In the genomic region with DNA sequence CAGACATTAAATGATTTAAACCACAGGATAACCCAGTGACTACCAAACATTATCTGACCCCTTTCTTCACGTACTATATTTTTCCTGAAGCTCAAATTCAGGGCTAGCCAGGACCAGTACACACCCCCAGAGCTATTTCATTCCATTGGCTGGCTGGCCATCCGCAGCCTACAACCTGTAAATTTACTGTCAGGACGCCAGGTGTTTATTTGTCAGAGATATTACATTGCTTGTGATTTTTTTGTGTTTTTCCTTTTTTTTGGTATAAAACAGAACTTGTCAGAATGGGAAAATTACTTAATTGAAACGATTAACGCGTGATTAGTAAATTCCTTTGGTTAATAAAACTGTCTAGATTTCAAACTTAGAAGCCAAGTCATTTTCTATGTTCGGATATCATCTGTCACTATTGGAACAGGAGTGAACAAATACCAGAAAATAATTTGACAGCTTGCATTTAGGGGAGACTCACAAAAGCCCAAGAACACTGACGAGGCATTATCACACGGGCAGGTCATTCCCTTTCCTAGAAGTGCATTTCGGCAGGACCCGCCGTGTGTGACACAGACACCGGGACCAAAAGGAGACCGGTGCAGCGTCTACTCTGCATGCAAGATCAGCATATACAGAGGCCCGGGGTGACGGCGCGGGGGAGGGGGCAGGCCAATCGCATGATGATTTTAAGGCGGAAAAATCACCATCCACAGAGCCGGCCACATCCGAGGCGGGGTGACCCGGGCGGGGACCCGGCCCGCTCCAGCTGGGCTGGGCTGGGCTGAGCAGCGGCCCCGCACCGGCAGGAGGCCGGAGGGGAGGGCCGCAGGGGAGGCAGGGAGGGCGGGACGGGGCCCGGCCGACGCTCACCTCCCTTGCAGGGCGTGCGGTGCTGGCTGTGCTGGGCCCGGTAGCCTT, we compare ENCODE assay signal across 8 cellular contexts. TPM values are rescaled to one million over a fixed set of nuclear protein-coding genes. Genes with fewer than 3 reads are reported as not detected.
DNase-seq lines count a peak whose midpoint lies in the region; ATAC-seq and TF ChIP-seq lines count a peak whose summit lies in the region.

No MANE protein-coding gene starts in this region.

- peak; percentile 27 for ATAC-seq in GM21447 (IDR thresholded peaks at IDR 0.05; ENCODE audit: unreplicated experiment)

- H3K27me3 ChIP-seq in HUES64 (ENCODE audit: insufficient read depth, low read length) = no peaks in the 10 kb centered on the region
- H3K27me3 ChIP-seq in brain microvascular endothelial cell (replicated peaks) = no peaks in the 10 kb centered on the region

- peaks cover 28% of the 10 kb centered on the region for H3K36me3 ChIP-seq in HUES64 (ENCODE audit: insufficient read depth, low read length)
- no peaks in the 10 kb centered on the region for H3K36me3 ChIP-seq in brain microvascular endothelial cell (replicated peaks)

- H3K9ac ChIP-seq in HUES64 (ENCODE audit: low read depth, low read length) = peak overlapping the region; percentile 91

- 2% methylated on average over 35 of the region's 41 CpGs for WGBS in HUES64

- peak overlapping the region; percentile 83; the same call in 1 of the 2 replicates for H3K27ac ChIP-seq in HUES64 (ENCODE audit: low read depth, low read length)
- peak overlapping the region; percentile 79 for H3K27ac ChIP-seq in brain microvascular endothelial cell
- peak overlapping the region; percentile 90 to 100 (median 98) for H3K27ac ChIP-seq in skin epidermis

- no peaks in the 10 kb centered on the region for H3K9me3 ChIP-seq in HUES64 (ENCODE audit: insufficient read depth, low read depth, low read length)

- H3K4me3 ChIP-seq in HUES64 (ENCODE audit: low read length) = peak overlapping the region; percentile 77
- H3K4me3 ChIP-seq in brain microvascular endothelial cell (ENCODE audit: low read depth, low read length) = peak overlapping the region; percentile 78
- H3K4me3 ChIP-seq in skin epidermis = peak overlapping the region; percentile 75 to 89 (median 81)

- H3K4me1 ChIP-seq in HUES64 (ENCODE audit: insufficient read depth, low read length) = peaks cover 20% of the 10 kb centered on the region

- in situ Hi-C loops in brain microvascular endothelial cell (cut with HindIII; ENCODE audit: low pct_ligation_motif_present, low sequenced_read_pairs) = no loop called here

- no peak for TF ChIP-seq CTCF in brain microvascular endothelial cell (IDR thresholded peaks at IDR 0.05; ENCODE audit: low read depth, low read length, missing control alignments)

- DNase-seq in Daoy (ENCODE audit: low read depth) (peak; percentile 43), UCSD-AML1 (lab: John Stamatoyannopoulos, UW; ENCODE audit: unreplicated experiment) (peak; percentile 70), brain microvascular endothelial cell (peak; percentile 39), iPS-NIHi11 (ENCODE audit: low spot score) (peak; percentile 51), NCI-H2196 treated with DMSO at 0.1 percent for 48 hours (lab: John Stamatoyannopoulos, UW; ENCODE audit: unreplicated experiment) (no peak)

RNA-seq across cellular contexts. Expression of a gene that starts 0.9 kb away (rescaled TPM):
- total RNA-seq in Daoy (2014; rRNA removed; shearing (Covaris generic)) = 83.3 and 84.1 TPM in 2 replicates
- 76.2 TPM for polyA plus RNA-seq in HUES64 (2013, experiment 1 of 2)
- 81.8 TPM for polyA plus RNA-seq in HUES64 (2013, experiment 2 of 2)

RNA-seq across cellular contexts. Expression of a gene that starts 1.3 kb away (rescaled TPM):
- 21.0 and 21.8 TPM in 2 replicates for total RNA-seq in Daoy (2014; rRNA removed; shearing (Covaris generic))
- polyA plus RNA-seq in HUES64 (2013, experiment 1 of 2) = 21.2 TPM
- 22.3 TPM for polyA plus RNA-seq in HUES64 (2013, experiment 2 of 2)
